In genomic region chr16:4811773-4812172, GRCh38 we compare ENCODE assay signal across 1 cellular context.
TF ChIP-seq lines count a peak whose summit lies in the region.

No MANE protein-coding gene starts in this region.

TF ChIP-seq in K562, 482 proteins besides CTCF, POLR2A, EP300 and RAD21:
- no peak for TF ChIP-seq ATF7 (IDR thresholded peaks at IDR 0.05)
- 0 out of 2 replicates have a peak, but pooled peaks have one; percentile 57 for TF ChIP-seq POLR2AphosphoS2 (IDR thresholded peaks at IDR 0.05; ENCODE audit: low read length)
